ENCODE assay signal across 26 cellular contexts in genomic region chr12:5124401-5124800, GRCh38.
"Had no signal": no experiment of that assay in that cellular context is flagged by ENCODE, and none has a peak within 500 bp of the region (broad histone marks: within the 10 kb centered on the region; RNA-seq: fewer than 3 reads in every experiment).

No MANE protein-coding gene starts in this region.

- FAIRE-seq: kidney had no signal

- H3K4me1 ChIP-seq: adrenal gland, esophagus muscularis mucosa, foreskin keratinocyte, heart left ventricle, prostate gland, uterus had no signal

- ATAC-seq: heart left ventricle; left colon; sciatic nerve; stimulated activated effector memory CD8-positive, alpha-beta T cell treated with anti-CD3 and anti-CD28 coated beads, Interleukin-12 subunit alpha, Interleukin-12 subunit beta, amount 100 ng/mL, for 72 hours; stimulated activated naive CD8-positive, alpha-beta T cell treated with anti-CD3 and anti-CD28 coated beads, Interleukin-15, amount 100 ng/mL, for 72 hours had no signal

- H3K27me3 ChIP-seq: adrenal gland, esophagus muscularis mucosa, foreskin keratinocyte, ovary, uterus had no signal

- H3K9me3 ChIP-seq: adrenal gland, esophagus muscularis mucosa, heart left ventricle, ovary, prostate gland, uterus had no signal

- H3K36me3 ChIP-seq: adrenal gland, esophagus muscularis mucosa, heart left ventricle, ovary, prostate gland, uterus had no signal

- H3K4me3 ChIP-seq: adrenal gland, esophagus muscularis mucosa, heart left ventricle, ovary, prostate gland, skin epidermis, uterus had no signal

- DNase-seq: activated CD4-positive, alpha-beta T cell treated with anti-CD3 and anti-CD28 coated beads for 4 hours; activated CD4-positive, alpha-beta T cell treated with anti-CD3 and anti-CD28 coated beads, Interleukin-2, amount 50 U/mL, for 4 hours; activated effector memory CD4-positive, alpha-beta T cell treated with Interleukin-2 at 50 U/mL for 16 hours; activated naive CD4-positive, alpha-beta T cell treated with Interleukin-2 at 50 U/mL for 16 hours; activated naive CD8-positive, alpha-beta T cell treated with anti-CD3 and anti-CD28 coated beads for 36 hours; adrenal gland; aorta; heart left ventricle; hypothalamus; immature natural killer cell; kidney; left colon; mammary epithelial cell; naive B cell; nephron progenitor cell; ovary; retina; stimulated activated CD4-positive, alpha-beta T cell treated with anti-CD3 and anti-CD28 coated beads, Interleukin-4, amount 100 ng/mL, for 24 hours; stimulated activated naive CD8-positive, alpha-beta T cell treated with anti-CD3 and anti-CD28 coated beads, Interleukin-15, amount 100 ng/mL, for 72 hours; uterus had no signal

- H3K27ac ChIP-seq: adrenal gland, esophagus muscularis mucosa, foreskin keratinocyte, heart left ventricle, ovary, prostate gland, skin epidermis, uterus had no signal
